Comparison of ENCODE assay signal across 9 cellular contexts in the genomic region with DNA sequence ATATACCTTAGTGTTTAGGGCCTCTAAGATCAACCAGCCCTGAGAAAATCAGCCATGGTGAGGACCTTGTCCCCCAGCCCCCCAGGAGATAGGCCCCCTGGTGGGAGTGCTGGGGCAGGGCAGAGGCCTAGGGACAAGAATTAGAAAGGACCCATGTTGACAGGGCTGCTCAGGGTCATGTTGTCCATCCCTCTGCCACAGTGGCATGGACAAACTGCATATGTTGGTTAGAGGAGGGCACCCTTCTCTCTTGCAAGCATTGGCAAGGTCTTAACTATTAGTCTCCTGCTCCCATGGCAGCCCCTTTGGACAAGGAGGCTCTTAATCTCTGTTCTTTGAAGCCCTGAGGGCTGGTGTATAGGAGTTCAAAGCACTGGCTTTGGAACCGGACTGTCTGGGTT. TPM values are rescaled to one million over a fixed set of nuclear protein-coding genes. Genes with fewer than 3 reads are reported as not detected.
DNase-seq lines count a peak whose midpoint lies in the region; ATAC-seq and TF ChIP-seq lines count a peak whose summit lies in the region.
"Had no signal": no experiment of that assay in that cellular context is flagged by ENCODE, and none has a peak within 500 bp of the region (broad histone marks: within the 10 kb centered on the region; RNA-seq: fewer than 3 reads in every experiment).

No MANE protein-coding gene starts in this region.

- no peak overlapping the region for H2AFZ ChIP-seq in KMS-11 (ENCODE audit: low read depth)

- no peaks in the 10 kb centered on the region for H3K27me3 Mint-ChIP-seq in Caco-2 (ENCODE audit: insufficient read depth, unreplicated experiment)
- peaks cover 4% of the 10 kb centered on the region for H3K27me3 Mint-ChIP-seq in activated naive CD8-positive, alpha-beta T cell treated with anti-CD3 and anti-CD28 coated beads for 36 hours
- no peaks in the 10 kb centered on the region for H3K27me3 Mint-ChIP-seq in natural killer cell treated with Interleukin-12 subunit alpha and Interleukin-12 subunit beta and Interleukin-15 and Interleukin-18, amount 100 ng/mL, for 72 hours

- H3K4me2 ChIP-seq in KMS-11: no peak overlapping the region

- no peak overlapping the region for H3K4me3 Mint-ChIP-seq in Caco-2 (ENCODE audit: unreplicated experiment)
- H3K4me3 Mint-ChIP-seq in activated naive CD8-positive, alpha-beta T cell treated with anti-CD3 and anti-CD28 coated beads for 36 hours: peak overlapping the region; percentile 100
- H3K4me3 Mint-ChIP-seq in natural killer cell treated with Interleukin-12 subunit alpha and Interleukin-12 subunit beta and Interleukin-15 and Interleukin-18, amount 100 ng/mL, for 72 hours: peak overlapping the region; percentile 92

- H3K4me1 Mint-ChIP-seq in Caco-2 (ENCODE audit: low read depth, unreplicated experiment): peaks cover 22% of the 10 kb centered on the region
- H3K4me1 Mint-ChIP-seq in activated naive CD8-positive, alpha-beta T cell treated with anti-CD3 and anti-CD28 coated beads for 36 hours: peaks cover 66% of the 10 kb centered on the region
- peaks cover 77 to 79% of the 10 kb centered on the region in 2 donors for H3K4me1 Mint-ChIP-seq in natural killer cell treated with Interleukin-12 subunit alpha and Interleukin-12 subunit beta and Interleukin-15 and Interleukin-18, amount 100 ng/mL, for 72 hours (ENCODE audit: low read depth in 2 of 2)

- no peak for TF ChIP-seq POLR2A in breast epithelium (IDR thresholded peaks at IDR 0.05)

- no peaks in the 10 kb centered on the region for H3K27me3 ChIP-seq in Caco-2 (replicated peaks; ENCODE audit: control insufficient read depth, insufficient read depth, low read length)
- no peaks in the 10 kb centered on the region for H3K27me3 ChIP-seq in KMS-11 (ENCODE audit: insufficient read depth, low read depth)
- H3K27me3 ChIP-seq in breast epithelium: no peaks in the 10 kb centered on the region
- H3K27me3 ChIP-seq: dorsolateral prefrontal cortex had no signal

- H3K9me3 ChIP-seq in Caco-2: no peaks in the 10 kb centered on the region
- H3K9me3 ChIP-seq in breast epithelium: no peaks in the 10 kb centered on the region

- CTCF ChIA-PET in Caco-2 (lab: Charles Lee): no interaction called here

- TF ChIP-seq CTCF in Caco-2 (IDR thresholded peaks at IDR 0.05; ENCODE audit: insufficient read depth in 1 of 2, low read depth in 1 of 2, low read length in 1 of 2, severe bottlenecking in 1 of 2, unreplicated experiment in 1 of 2): peak; percentile 61 to 66
- TF ChIP-seq CTCF in KMS-11 (conservative IDR thresholded peaks at IDR 0.05; ENCODE audit: low read depth, low read length): peak; percentile 22; the same call in 1 of the 2 replicates
- TF ChIP-seq CTCF in breast epithelium (IDR thresholded peaks at IDR 0.05): no peak

- intact Hi-C loops in Caco-2 (cut with micrococcal nuclease; ENCODE audit: unreplicated experiment) (no loop called here), breast epithelium (cut with DNase I; ENCODE audit: low total_unique reads) (no loop called here)

- no peaks in the 10 kb centered on the region for H3K79me2 ChIP-seq in KMS-11 (ENCODE audit: insufficient read depth, low read depth)

- peaks cover 5% of the 10 kb centered on the region for H3K4me1 ChIP-seq in Caco-2
- H3K4me1 ChIP-seq in KMS-11 (ENCODE audit: low read depth, poor library complexity, severe bottlenecking): peaks cover 40% of the 10 kb centered on the region
- H3K4me1 ChIP-seq in breast epithelium: peaks cover 7 to 16% of the 10 kb centered on the region in 2 donors

- H3K27ac Mint-ChIP-seq in Caco-2 (ENCODE audit: unreplicated experiment): no peak overlapping the region
- H3K27ac Mint-ChIP-seq in activated naive CD8-positive, alpha-beta T cell treated with anti-CD3 and anti-CD28 coated beads for 36 hours: peak overlapping the region; percentile 93
- H3K27ac Mint-ChIP-seq in natural killer cell treated with Interleukin-12 subunit alpha and Interleukin-12 subunit beta and Interleukin-15 and Interleukin-18, amount 100 ng/mL, for 72 hours: peak overlapping the region; percentile 95 to 97

- ATAC-seq in natural killer cell treated with Interleukin-12 subunit alpha and Interleukin-12 subunit beta and Interleukin-15 and Interleukin-18, amount 100 ng/mL, for 72 hours: no peak
- no peak for ATAC-seq in HG03342 (IDR thresholded peaks at IDR 0.05; ENCODE audit: unreplicated experiment)
- no peak for ATAC-seq in GM21737 (IDR thresholded peaks at IDR 0.05; ENCODE audit: unreplicated experiment)

- H3K4me3 ChIP-seq in Caco-2 (ENCODE audit: low read depth, low read length) (no peak overlapping the region), KMS-11 (IDR thresholded peaks at IDR 0.05; ENCODE audit: insufficient read depth, low read depth, low read length) (no peak overlapping the region), breast epithelium (no peak overlapping the region)

- H3K36me3 ChIP-seq in Caco-2 (ENCODE audit: control insufficient read depth, insufficient read depth, low read length): no peaks in the 10 kb centered on the region
- H3K36me3 ChIP-seq in KMS-11 (ENCODE audit: insufficient read depth): no peaks in the 10 kb centered on the region
- no peaks in the 10 kb centered on the region for H3K36me3 ChIP-seq in breast epithelium

- H3K9ac ChIP-seq in KMS-11: no peak overlapping the region

- peak in 1 of 2 experiments; percentile 60 for DNase-seq in Caco-2
- DNase-seq in activated naive CD8-positive, alpha-beta T cell treated with anti-CD3 and anti-CD28 coated beads for 36 hours: no peak
- no peak for DNase-seq in natural killer cell treated with Interleukin-12 subunit alpha and Interleukin-12 subunit beta and Interleukin-15 and Interleukin-18, amount 100 ng/mL, for 72 hours (ENCODE audit: low spot score)
- no peak for DNase-seq in cerebellar nuclear complex (lab: John Stamatoyannopoulos, UW)
- DNase-seq in breast epithelium (ENCODE audit: low spot score in 2 of 2): no peak
- DNase-seq: dorsolateral prefrontal cortex had no signal

- H3K27ac ChIP-seq in KMS-11: no peak overlapping the region
- no peak overlapping the region for H3K27ac ChIP-seq in breast epithelium

- POLR2A ChIA-PET in Caco-2 (lab: Charles Lee): no interaction called here

- H4K20me1 ChIP-seq in KMS-11 (ENCODE audit: insufficient read depth): no peaks in the 10 kb centered on the region

- BruUV-seq in Caco-2 (replicated peaks; lab: Mats Ljungman, UMichigan): no TSS peak

- no peaks in the 10 kb centered on the region for H3K9me3 Mint-ChIP-seq in Caco-2 (ENCODE audit: unreplicated experiment)
- H3K9me3 Mint-ChIP-seq in activated naive CD8-positive, alpha-beta T cell treated with anti-CD3 and anti-CD28 coated beads for 36 hours: no peaks in the 10 kb centered on the region
- H3K9me3 Mint-ChIP-seq in natural killer cell treated with Interleukin-12 subunit alpha and Interleukin-12 subunit beta and Interleukin-15 and Interleukin-18, amount 100 ng/mL, for 72 hours: no peaks in the 10 kb centered on the region

- peaks cover 20% of the 10 kb centered on the region for H3K36me3 Mint-ChIP-seq in Caco-2 (ENCODE audit: insufficient read depth, unreplicated experiment)
- peaks cover 46% of the 10 kb centered on the region for H3K36me3 Mint-ChIP-seq in activated naive CD8-positive, alpha-beta T cell treated with anti-CD3 and anti-CD28 coated beads for 36 hours
- H3K36me3 Mint-ChIP-seq in natural killer cell treated with Interleukin-12 subunit alpha and Interleukin-12 subunit beta and Interleukin-15 and Interleukin-18, amount 100 ng/mL, for 72 hours: no peaks in the 10 kb centered on the region

RNA-seq across cellular contexts. Expression of gene PTPN6, which starts 0.8 kb away (rescaled TPM):
- total RNA-seq in Caco-2 (2022) (43.9 and 54.8 TPM in 2 replicates), breast epithelium (10 to 100 TPM; 14.7 to 28.0 (median 20.3) TPM)
- 100 to 1,000 TPM; 457 to 467 TPM for total RNA-seq in activated naive CD8-positive, alpha-beta T cell treated with anti-CD3 and anti-CD28 coated beads for 36 hours
- total RNA-seq in natural killer cell treated with Interleukin-12 subunit alpha and Interleukin-12 subunit beta and Interleukin-15 and Interleukin-18, amount 100 ng/mL, for 72 hours: 100 to 1,000 TPM in 1 of 2 donors, 10 to 100 TPM in 1; 71.6 to 131 TPM

RNA-seq across cellular contexts. Expression of gene C12orf57, which starts 6.6 kb away (rescaled TPM):
- 111 TPM in 2 replicates for total RNA-seq in Caco-2 (2022)
- total RNA-seq in activated naive CD8-positive, alpha-beta T cell treated with anti-CD3 and anti-CD28 coated beads for 36 hours: 100 to 1,000 TPM; 203 to 208 TPM
- total RNA-seq in natural killer cell treated with Interleukin-12 subunit alpha and Interleukin-12 subunit beta and Interleukin-15 and Interleukin-18, amount 100 ng/mL, for 72 hours: 100 to 1,000 TPM in 1 of 2 donors, 10 to 100 TPM in 1; 89.7 to 106 TPM
- 100 to 1,000 TPM; 515 to 824 (median 547) TPM for total RNA-seq in breast epithelium

RNA-seq across cellular contexts. Expression of gene RNU7-1, which starts 6.8 kb away (rescaled TPM):
- total RNA-seq in Caco-2 (2022) (not detected in 2 replicates), breast epithelium (not detected)
- total RNA-seq in activated naive CD8-positive, alpha-beta T cell treated with anti-CD3 and anti-CD28 coated beads for 36 hours: not detected
- not detected for total RNA-seq in natural killer cell treated with Interleukin-12 subunit alpha and Interleukin-12 subunit beta and Interleukin-15 and Interleukin-18, amount 100 ng/mL, for 72 hours
- total RNA-seq: dorsolateral prefrontal cortex had no signal

RNA-seq across cellular contexts. Expression of gene PHB2, which starts 20.1 kb away (rescaled TPM):
- 411 and 479 TPM in 2 replicates for total RNA-seq in Caco-2 (2022)
- total RNA-seq in activated naive CD8-positive, alpha-beta T cell treated with anti-CD3 and anti-CD28 coated beads for 36 hours: 100 to 1,000 TPM; 556 to 557 TPM
- total RNA-seq in natural killer cell treated with Interleukin-12 subunit alpha and Interleukin-12 subunit beta and Interleukin-15 and Interleukin-18, amount 100 ng/mL, for 72 hours: 100 to 1,000 TPM; 227 to 350 TPM
- 100 to 1,000 TPM; 194 to 237 (median 221) TPM for total RNA-seq in breast epithelium

RNA-seq across cellular contexts. Expression of gene EMG1, which starts 20.3 kb away (rescaled TPM):
- total RNA-seq in Caco-2 (2022): 149 and 161 TPM in 2 replicates
- 100 to 1,000 TPM; 130 to 140 TPM for total RNA-seq in activated naive CD8-positive, alpha-beta T cell treated with anti-CD3 and anti-CD28 coated beads for 36 hours
- total RNA-seq in natural killer cell treated with Interleukin-12 subunit alpha and Interleukin-12 subunit beta and Interleukin-15 and Interleukin-18, amount 100 ng/mL, for 72 hours: 100 to 1,000 TPM in 1 of 2 donors, 10 to 100 TPM in 1; 74.9 to 141 TPM
- 10 to 100 TPM; 29.6 to 52.0 (median 49.5) TPM for total RNA-seq in breast epithelium

Comparison
In these comparisons a context has a peak if more than half of its experiments do, and no peak if none do; other contexts are left out.
1. CTCF ChIP-seq: peak in Caco-2 (2 of 2) and KMS-11 (single experiment); none in breast epithelium (0 of 3).